8 cellular contexts compared by ENCODE assay signal in genomic region chr12:8032242-8033152, GRCh38. TPM values are rescaled to one million over a fixed set of nuclear protein-coding genes. Genes with fewer than 3 reads are reported as not detected.
DNase-seq lines count a peak whose midpoint lies in the region; ATAC-seq and TF ChIP-seq lines count a peak whose summit lies in the region.

Gene FOXJ2, plus strand, starts transcription at chr12:8032716. Its CDS starts 7,117 bp downstream, at chr12:8039833.

- H3K27ac Mint-ChIP-seq in activated naive CD4-positive, alpha-beta T cell treated with anti-CD3 and anti-CD28 coated beads, Interleukin-2, amount 50 U/mL, for 24 hours: peak within 1 kb of the TSS; percentile 93
- H3K27ac Mint-ChIP-seq in glutamatergic neuron (ENCODE audit: unreplicated experiment) (peak within 1 kb of the TSS; percentile 73), osteocyte (ENCODE audit: unreplicated experiment) (peak within 1 kb of the TSS; percentile 85)

- H3K4me3 ChIP-seq in SK-N-SH (ENCODE audit: low read depth in 2 of 2, low read length in 1 of 2) (peak within 1 kb of the TSS; percentile 85 to 89), thymus (ENCODE audit: low read length) (peak within 1 kb of the TSS; percentile 99)

- TF ChIP-seq CTCF in SK-N-SH (IDR thresholded peaks at IDR 0.05) (peak; percentile 20), glutamatergic neuron (IDR thresholded peaks at IDR 0.05; ENCODE audit: partially characterized antibody, unreplicated experiment) (peak; percentile 34), osteocyte (IDR thresholded peaks at IDR 0.05) (peak; percentile 33)

- H3K9me3 ChIP-seq in SK-N-SH (no peaks in the 10 kb centered on the region), thymus (ENCODE audit: control insufficient read depth) (no peaks in the 10 kb centered on the region)

- peaks cover 43% of the 10 kb centered on the region for H3K79me2 ChIP-seq in SK-N-SH (ENCODE audit: insufficient read depth)

- H3K36me3 ChIP-seq in SK-N-SH (replicated peaks in 1 of 2; ENCODE audit: control insufficient read depth in 1 of 2, insufficient read depth in 2 of 2, low read length in 1 of 2): no peaks in the 10 kb centered on the region
- H3K36me3 ChIP-seq in thymus (ENCODE audit: control insufficient read depth, insufficient read depth): no peaks in the 10 kb centered on the region

- peak within 1 kb of the TSS; percentile 90 for H3K9ac ChIP-seq in SK-N-SH

- no peaks in the 10 kb centered on the region for H3K9me2 ChIP-seq in SK-N-SH

- TF ChIP-seq EP300 in SK-N-SH (IDR thresholded peaks at IDR 0.05; ENCODE audit: borderline replicate concordance in 1 of 2, low read depth in 1 of 2, low read length in 1 of 2): peak in 1 of 2 experiments; percentile 30; a peak in 1 of 4 replicates

- H4K20me1 ChIP-seq in SK-N-SH (ENCODE audit: insufficient read depth): peaks cover 20% of the 10 kb centered on the region

- H3K4me1 Mint-ChIP-seq in activated naive CD4-positive, alpha-beta T cell treated with anti-CD3 and anti-CD28 coated beads, Interleukin-2, amount 50 U/mL, for 24 hours: peaks cover 54% of the 10 kb centered on the region
- H3K4me1 Mint-ChIP-seq in glutamatergic neuron (ENCODE audit: low read depth, unreplicated experiment) (peaks cover 13% of the 10 kb centered on the region), osteocyte (ENCODE audit: unreplicated experiment) (peaks cover 50% of the 10 kb centered on the region)

- no peaks in the 10 kb centered on the region for H3K27me3 Mint-ChIP-seq in activated naive CD4-positive, alpha-beta T cell treated with anti-CD3 and anti-CD28 coated beads, Interleukin-2, amount 50 U/mL, for 24 hours
- H3K27me3 Mint-ChIP-seq in glutamatergic neuron (ENCODE audit: unreplicated experiment) (peaks cover 4% of the 10 kb centered on the region), osteocyte (ENCODE audit: unreplicated experiment) (no peaks in the 10 kb centered on the region)

- CTCF ChIA-PET in SK-N-SH (lab: Yijun Ruan, JAX): interaction anchor here (1.0 to 6.3 kb wide), 3 partner anchors 13 to 99 kb away, joined by 3 to 41 read pairs (median 16); no protein-coding TSS in a partner anchor

- no peak for TF ChIP-seq RAD21 in SK-N-SH (IDR thresholded peaks at IDR 0.05; ENCODE audit: low read length)

- peak within 1 kb of the TSS; percentile 53 to 63; a peak in 2 of 4 replicates for H3K27ac ChIP-seq in SK-N-SH (ENCODE audit: low read depth in 2 of 2, low read length in 1 of 2)
- H3K27ac ChIP-seq in thymus (ENCODE audit: low read depth): peak within 1 kb of the TSS; percentile 95

- H3K4me1 ChIP-seq in SK-N-SH (ENCODE audit: control insufficient read depth in 1 of 2, insufficient read depth in 2 of 2, low read depth in 1 of 2, low read length in 1 of 2) (peaks cover 21 to 25% of the 10 kb centered on the region in 2 experiments; a peak in 3 of 4 replicates), thymus (ENCODE audit: control insufficient read depth, insufficient read depth, low read length) (peaks cover 21% of the 10 kb centered on the region)

- H3F3A ChIP-seq in SK-N-SH (replicated peaks; ENCODE audit: insufficient read depth): peaks cover 19% of the 10 kb centered on the region

- no peaks in the 10 kb centered on the region for H3K9me3 Mint-ChIP-seq in activated naive CD4-positive, alpha-beta T cell treated with anti-CD3 and anti-CD28 coated beads, Interleukin-2, amount 50 U/mL, for 24 hours
- H3K9me3 Mint-ChIP-seq in glutamatergic neuron (ENCODE audit: unreplicated experiment): no peaks in the 10 kb centered on the region
- H3K9me3 Mint-ChIP-seq in osteocyte (ENCODE audit: unreplicated experiment): no peaks in the 10 kb centered on the region

- H2AFZ ChIP-seq in SK-N-SH (ENCODE audit: low read depth): peak within 1 kb of the TSS; percentile 94

- DNase-seq in DMS153 (lab: John Stamatoyannopoulos, UW) (peak; percentile 25), HuH-7.5 (ENCODE audit: low spot score) (peak; percentile 52), SK-N-SH (peak; percentile 91), glutamatergic neuron (peak; percentile 82), osteocyte (ENCODE audit: extremely low spot score, unreplicated experiment) (peak; percentile 93)

- peak within 1 kb of the TSS; percentile 91 for H3K4me2 ChIP-seq in SK-N-SH

- H3K4me3 Mint-ChIP-seq in activated naive CD4-positive, alpha-beta T cell treated with anti-CD3 and anti-CD28 coated beads, Interleukin-2, amount 50 U/mL, for 24 hours: peak within 1 kb of the TSS; percentile 90
- H3K4me3 Mint-ChIP-seq in glutamatergic neuron (ENCODE audit: unreplicated experiment) (peak within 1 kb of the TSS; percentile 86), osteocyte (ENCODE audit: unreplicated experiment) (peak within 1 kb of the TSS; percentile 87)

- 2% methylated on average over 9 of the region's 93 CpGs for whole genome bisulfite sequencing in SK-N-SH (ENCODE audit: low lambda C conversion rate)
- whole genome bisulfite sequencing in thymus: under 1% methylated on average over 92 of the region's 93 CpGs

- H3K36me3 Mint-ChIP-seq in activated naive CD4-positive, alpha-beta T cell treated with anti-CD3 and anti-CD28 coated beads, Interleukin-2, amount 50 U/mL, for 24 hours: peaks cover 2% of the 10 kb centered on the region
- H3K36me3 Mint-ChIP-seq in glutamatergic neuron (ENCODE audit: unreplicated experiment) (no peaks in the 10 kb centered on the region), osteocyte (ENCODE audit: unreplicated experiment) (peaks cover 4% of the 10 kb centered on the region)

- POLR2A ChIA-PET in SK-N-SH (lab: Yijun Ruan, JAX): no interaction called here

- ATAC-seq in GM21515 (IDR thresholded peaks at IDR 0.05; ENCODE audit: unreplicated experiment): peak; percentile 70

- H3K27me3 ChIP-seq in SK-N-SH (ENCODE audit: insufficient read depth): no peaks in the 10 kb centered on the region
- H3K27me3 ChIP-seq in thymus (ENCODE audit: control insufficient read depth, insufficient read depth): no peaks in the 10 kb centered on the region

TF ChIP-seq in SK-N-SH, 30 proteins besides CTCF, POLR2A, EP300 and RAD21:
- TF ChIP-seq MXI1 (IDR thresholded peaks at IDR 0.05; ENCODE audit: low read depth, low read length) (no peak), MAX (IDR thresholded peaks at IDR 0.05; ENCODE audit: low read depth) (peak; percentile 40), PBX3 (IDR thresholded peaks at IDR 0.05) (no peak), SIN3A (IDR thresholded peaks at IDR 0.05; ENCODE audit: borderline replicate concordance, low read depth, low read length) (peak; percentile 41; the same call in 1 of the 2 replicates), POLR2AphosphoS5 (IDR thresholded peaks at IDR 0.05; ENCODE audit: low read depth, low read length) (peak; percentile 50; the same call in 1 of the 2 replicates), GATA2 (CRISPR knock-in tag; IDR thresholded peaks at IDR 0.05) (no peak), REST (IDR thresholded peaks at IDR 0.05; ENCODE audit: low read depth, low read length) (no peak), TAF1 (IDR thresholded peaks at IDR 0.05; ENCODE audit: borderline replicate concordance, low read depth, low read length) (peak; percentile 37; the same call in 1 of the 2 replicates), USF2 (IDR thresholded peaks at IDR 0.05; ENCODE audit: borderline replicate concordance, low read depth, low read length) (no peak)

RNA-seq across cellular contexts. Expression of gene FOXJ2, which starts in this region (rescaled TPM):
- polyA plus RNA-seq in SK-N-SH (2012; rRNA removed): 3.0 and 3.4 TPM in 2 replicates
- polyA plus RNA-seq in SK-N-SH (2012; cell fraction: cytosol; rRNA removed): 3.1 and 3.4 TPM in 2 replicates
- polyA plus RNA-seq in SK-N-SH (2012; cell fraction: nucleus; rRNA removed): 6.1 and 6.8 TPM in 2 replicates
- 8.3 TPM for total RNA-seq in glutamatergic neuron (ENCODE audit: unreplicated experiment)
- 20.3 and 21.4 TPM in 2 replicates for total RNA-seq in osteocyte
- polyA plus RNA-seq in thymus: 8.9 TPM

Comparison
In these comparisons a context has a peak if more than half of its experiments do, and no peak if none do; other contexts are left out.
1. Peak in every context shown above with its lines: DNase-seq, ATAC-seq, H3K4me3 ChIP-seq and H3K27ac ChIP-seq.
2. DNase-seq: peak in every context shown above with its lines; median percentile 93 in osteocyte; 91 in SK-N-SH; 82 in glutamatergic neuron; 52 in HuH-7.5; 25 in DMS153.